Comparison of ENCODE assay signal across 1 cellular context in the genomic region with DNA sequence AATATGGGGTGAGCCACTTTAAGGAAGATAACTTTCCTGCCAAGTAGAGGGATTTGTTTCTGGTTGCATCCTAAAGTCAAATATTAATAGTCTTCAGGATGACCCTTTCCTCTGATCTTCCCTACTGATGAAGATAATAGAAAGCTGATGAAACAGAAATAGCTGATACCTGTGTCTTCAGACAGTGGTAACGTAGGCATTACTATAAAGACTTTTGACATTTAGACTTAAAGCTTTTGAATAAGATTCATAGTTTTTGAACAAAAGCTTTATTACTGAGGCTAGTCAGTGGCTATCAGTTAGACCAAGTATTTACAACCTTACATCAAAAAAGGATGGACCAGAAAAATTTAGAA.
TF ChIP-seq lines count a peak whose summit lies in the region.

No MANE protein-coding gene starts in this region.

TF ChIP-seq in IMR-90, 13 proteins besides CTCF, POLR2A, EP300 and RAD21 (continued from another document):
- TF ChIP-seq, protein P1, sequence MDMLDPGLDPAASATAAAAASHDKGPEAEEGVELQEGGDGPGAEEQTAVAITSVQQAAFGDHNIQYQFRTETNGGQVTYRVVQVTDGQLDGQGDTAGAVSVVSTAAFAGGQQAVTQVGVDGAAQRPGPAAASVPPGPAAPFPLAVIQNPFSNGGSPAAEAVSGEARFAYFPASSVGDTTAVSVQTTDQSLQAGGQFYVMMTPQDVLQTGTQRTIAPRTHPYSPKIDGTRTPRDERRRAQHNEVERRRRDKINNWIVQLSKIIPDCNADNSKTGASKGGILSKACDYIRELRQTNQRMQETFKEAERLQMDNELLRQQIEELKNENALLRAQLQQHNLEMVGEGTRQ (IDR thresholded peaks at IDR 0.05; ENCODE audit: low read depth, low read length), result no peak
- TF ChIP-seq NFE2L2 (IDR thresholded peaks at IDR 0.05; ENCODE audit: low read depth, low read length), result no peak
